10 cellular contexts compared by ENCODE assay signal in the genomic region with DNA sequence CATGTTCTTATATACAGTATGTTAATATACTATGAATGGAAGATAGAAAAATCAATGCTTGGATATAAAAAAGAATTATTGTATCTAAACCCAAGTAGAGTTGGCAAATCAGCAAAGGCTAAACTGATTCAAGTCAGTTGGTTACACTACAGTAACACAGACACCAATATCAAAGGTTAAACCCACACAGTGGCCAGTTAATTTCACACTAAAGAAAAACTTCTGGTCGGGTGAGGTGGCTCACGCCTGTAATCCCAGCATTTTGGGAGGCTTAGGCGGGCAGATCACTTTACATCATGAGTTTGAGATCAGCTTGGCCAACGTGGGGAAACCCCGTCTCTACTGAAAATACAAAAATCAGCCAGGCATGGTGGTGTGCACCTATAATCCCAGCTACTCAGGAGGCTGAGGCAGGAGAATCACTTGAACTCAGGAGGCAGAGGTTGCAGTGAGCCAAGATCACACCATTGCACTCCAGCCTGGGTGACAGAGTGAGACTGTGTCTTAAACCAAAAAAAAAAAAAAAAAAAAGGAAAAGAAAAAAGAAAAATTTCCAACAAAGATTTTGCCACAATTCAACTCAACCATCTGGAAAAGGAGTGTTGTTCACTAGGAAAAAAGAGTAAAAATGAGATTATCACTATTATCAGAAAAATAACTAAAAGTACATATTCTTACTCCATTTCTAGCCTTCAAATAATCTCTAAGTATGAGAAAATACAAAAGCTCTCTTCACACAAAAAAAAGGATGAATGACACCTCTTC. TPM values are rescaled to one million over a fixed set of nuclear protein-coding genes. Genes with fewer than 3 reads are reported as not detected.
DNase-seq lines count a peak whose midpoint lies in the region; ATAC-seq, FAIRE-seq and TF ChIP-seq lines count a peak whose summit lies in the region.
"Had no signal": no experiment of that assay in that cellular context is flagged by ENCODE, and none has a peak within 500 bp of the region (broad histone marks: within the 10 kb centered on the region; RNA-seq: fewer than 3 reads in every experiment).

No MANE protein-coding gene starts in this region.

- CTCF ChIA-PET in CD4-positive, alpha-beta memory T cell (lab: Charles Lee; ENCODE audit: partially characterized antibody), result interaction anchor here (0.7 to 3.3 kb wide), 3 partner anchors 9 to 231 kb away, joined by 3 to 18 read pairs (median 4); no protein-coding TSS in a partner anchor
- CTCF ChIA-PET in activated CD8-positive, alpha-beta T cell treated with anti-CD3 and anti-CD28 coated beads for 36 hours (lab: Charles Lee), result interaction anchor here (0.7 to 1.5 kb wide), 3 partner anchors 9 to 40 kb away, joined by 3 to 4 read pairs (median 3); a partner anchor contains a TSS

- no peak overlapping the region for H3K4me3 ChIP-seq in CD4-positive, alpha-beta memory T cell (ENCODE audit: low read length in 2 of 2)

- no peaks in the 10 kb centered on the region for H3K9me3 Mint-ChIP-seq in CD4-positive, alpha-beta memory T cell
- no peaks in the 10 kb centered on the region for H3K9me3 Mint-ChIP-seq in activated CD8-positive, alpha-beta T cell treated with anti-CD3 and anti-CD28 coated beads for 36 hours
- H3K9me3 Mint-ChIP-seq in naive thymus-derived CD8-positive, alpha-beta T cell, result no peaks in the 10 kb centered on the region

- intact Hi-C loops in CD4-positive, alpha-beta memory T cell (cut with micrococcal nuclease), result no loop called here
- intact Hi-C loops in activated CD8-positive, alpha-beta T cell treated with anti-CD3 and anti-CD28 coated beads for 36 hours (cut with micrococcal nuclease), result no loop called here

- POLR2A ChIA-PET in CD4-positive, alpha-beta memory T cell (lab: Charles Lee; ENCODE audit: partially characterized antibody), result no interaction called here
- POLR2A ChIA-PET in activated CD8-positive, alpha-beta T cell treated with anti-CD3 and anti-CD28 coated beads for 36 hours (lab: Charles Lee), result interaction anchor here (1.0 kb wide), 1 partner anchor 210 kb away, joined by 4 read pairs; no protein-coding TSS in a partner anchor
- POLR2A ChIA-PET in naive thymus-derived CD8-positive, alpha-beta T cell (lab: Charles Lee), result no interaction called here

- ATAC-seq in GM21390 (IDR thresholded peaks at IDR 0.05; ENCODE audit: unreplicated experiment), result peak; percentile 36
- peak; percentile 26 for ATAC-seq in activated CD8-positive, alpha-beta T cell treated with anti-CD3 and anti-CD28 coated beads for 36 hours
- ATAC-seq in naive thymus-derived CD8-positive, alpha-beta T cell, result no peak

- peaks cover 54 to 77% (median 66%) of the 10 kb centered on the region in 4 donors for H3K4me1 Mint-ChIP-seq in CD4-positive, alpha-beta memory T cell
- H3K4me1 Mint-ChIP-seq in activated CD8-positive, alpha-beta T cell treated with anti-CD3 and anti-CD28 coated beads for 36 hours (ENCODE audit: low read depth), result peaks cover 71% of the 10 kb centered on the region
- peaks cover 34 to 84% (median 70%) of the 10 kb centered on the region in 4 donors for H3K4me1 Mint-ChIP-seq in naive thymus-derived CD8-positive, alpha-beta T cell

- H3K36me3 ChIP-seq in CD4-positive, alpha-beta memory T cell (ENCODE audit: insufficient read depth, low read length), result no peaks in the 10 kb centered on the region

- peaks cover 82% of the 10 kb centered on the region for H3K4me1 ChIP-seq in CD4-positive, alpha-beta memory T cell (ENCODE audit: insufficient read depth, low read length)

- H3K27ac Mint-ChIP-seq in CD4-positive, alpha-beta memory T cell, result peak overlapping the region in 3 of 7 donors; percentile 2 to 65 (median 37)
- H3K27ac Mint-ChIP-seq in activated CD8-positive, alpha-beta T cell treated with anti-CD3 and anti-CD28 coated beads for 36 hours, result peak overlapping the region; percentile 89
- peak overlapping the region in 9 of 10 donors; percentile 18 to 83 (median 49) for H3K27ac Mint-ChIP-seq in naive thymus-derived CD8-positive, alpha-beta T cell

- no peaks in the 10 kb centered on the region for H3K27me3 Mint-ChIP-seq in CD4-positive, alpha-beta memory T cell
- H3K27me3 Mint-ChIP-seq in activated CD8-positive, alpha-beta T cell treated with anti-CD3 and anti-CD28 coated beads for 36 hours, result no peaks in the 10 kb centered on the region
- H3K27me3 Mint-ChIP-seq in naive thymus-derived CD8-positive, alpha-beta T cell, result no peaks in the 10 kb centered on the region

- peaks cover 1 to 7% of the 10 kb centered on the region in 2 donors for H3K36me3 Mint-ChIP-seq in CD4-positive, alpha-beta memory T cell
- H3K36me3 Mint-ChIP-seq in activated CD8-positive, alpha-beta T cell treated with anti-CD3 and anti-CD28 coated beads for 36 hours (ENCODE audit: low read depth), result peaks cover 26% of the 10 kb centered on the region
- H3K36me3 Mint-ChIP-seq in naive thymus-derived CD8-positive, alpha-beta T cell, result peaks cover 0 to 14% (median 0%) of the 10 kb centered on the region in 3 donors

- no peaks in the 10 kb centered on the region for H3K27me3 ChIP-seq in CD4-positive, alpha-beta memory T cell (ENCODE audit: insufficient read depth, low read length)

- in situ Hi-C loops in KBM-7 (cut with MboI; ENCODE audit: low pct_unique_long_range_greater_than_20kb, low sequenced_read_pairs), result no loop called here

- no peaks in the 10 kb centered on the region for H3K9me3 ChIP-seq in CD4-positive, alpha-beta memory T cell (ENCODE audit: control insufficient read depth in 1 of 2, low read length in 2 of 2)

- no peak for TF ChIP-seq CTCF in activated CD8-positive, alpha-beta T cell treated with anti-CD3 and anti-CD28 coated beads for 36 hours (IDR thresholded peaks at IDR 0.05)

- H3K4me3 Mint-ChIP-seq in CD4-positive, alpha-beta memory T cell, result peak overlapping the region in 7 of 8 donors; percentile 6 to 66 (median 48)
- peak overlapping the region; percentile 49 for H3K4me3 Mint-ChIP-seq in activated CD8-positive, alpha-beta T cell treated with anti-CD3 and anti-CD28 coated beads for 36 hours
- peak overlapping the region in 9 of 10 donors; percentile 11 to 72 (median 52) for H3K4me3 Mint-ChIP-seq in naive thymus-derived CD8-positive, alpha-beta T cell

- DNase-seq in CD4-positive, alpha-beta memory T cell, result no peak
- DNase-seq in activated CD8-positive, alpha-beta T cell treated with anti-CD3 and anti-CD28 coated beads for 36 hours, result peak; percentile 42
- DNase-seq in naive thymus-derived CD8-positive, alpha-beta T cell, result no peak
- DNase-seq in HTR-8/SVneo (ENCODE audit: insufficient read length, low spot score), result no peak
- no peak for DNase-seq in NCI-H1417 treated with DMSO at 0.1 percent for 48 hours (lab: John Stamatoyannopoulos, UW)
- no peak for DNase-seq in KBM-7
- DNase-seq: Kasumi-1; stimulated activated CD4-positive, alpha-beta T cell treated with anti-CD3 and anti-CD28 coated beads, Interleukin-2, amount 100 ng/mL, for 48 hours; T-helper 1 cell had no signal

- FAIRE-seq in HTR-8/SVneo (lab: Jason Lieb, UNC), result no peak

- no peak overlapping the region for H3K27ac ChIP-seq in CD4-positive, alpha-beta memory T cell (ENCODE audit: low read depth, low read length)

RNA-seq across cellular contexts. Expression of a gene that starts 8.9 kb away (rescaled TPM):
- 10 to 100 TPM; 85.6 to 87.3 TPM for total RNA-seq in CD4-positive, alpha-beta memory T cell
- 10 to 100 TPM in 1 of 2 donors, 1 to 10 TPM in 1; 4.7 to 12.2 TPM for polyA plus RNA-seq in CD4-positive, alpha-beta memory T cell
- total RNA-seq in activated CD8-positive, alpha-beta T cell treated with anti-CD3 and anti-CD28 coated beads for 36 hours, result 10 to 100 TPM; 47.3 to 48.1 TPM
- total RNA-seq in naive thymus-derived CD8-positive, alpha-beta T cell, result 10 to 100 TPM; 96.6 to 97.7 TPM
- 10 to 100 TPM in 1 of 3 donors, 1 to 10 TPM in 2; 5.0 to 10.4 (median 6.3) TPM for polyA plus RNA-seq in naive thymus-derived CD8-positive, alpha-beta T cell

Comparison
In these comparisons a context has a peak if more than half of its experiments do, and no peak if none do; other contexts are left out.
1. ATAC-seq: peak in GM21390 (single experiment) and activated CD8-positive, alpha-beta T cell treated with anti-CD3 and anti-CD28 coated beads for 36 hours (single experiment); none in naive thymus-derived CD8-positive, alpha-beta T cell (0 of 2).
2. Peak in every context shown above with its lines, with median percentiles within 50 percentile points of each other: H3K4me3 Mint-ChIP-seq.